In genomic region chr12:9668141-9669018, GRCh38 we compare ENCODE assay signal across 13 cellular contexts. TPM values are rescaled to one million over a fixed set of nuclear protein-coding genes. Genes with fewer than 3 reads are reported as not detected.
DNase-seq lines count a peak whose midpoint lies in the region; ATAC-seq and TF ChIP-seq lines count a peak whose summit lies in the region.
"Had no signal": no experiment of that assay in that cellular context is flagged by ENCODE, and none has a peak within 500 bp of the region (broad histone marks: within the 10 kb centered on the region; RNA-seq: fewer than 3 reads in every experiment).

No MANE protein-coding gene starts in this region.

- no peaks in the 10 kb centered on the region for H4K20me1 ChIP-seq in mammary epithelial cell (ENCODE audit: insufficient read depth, low read length)

- dilution Hi-C loops in mammary epithelial cell (cut with HindIII; ENCODE audit: low sequenced_read_pairs), result no loop called here

- no peaks in the 10 kb centered on the region for H3K36me3 ChIP-seq in mammary epithelial cell (ENCODE audit: insufficient read depth, low read length)
- H3K36me3 ChIP-seq in uterus, result no peaks in the 10 kb centered on the region
- H3K36me3 ChIP-seq: neural progenitor cell had no signal

- H3K36me3 Mint-ChIP-seq in MCF 10A (ENCODE audit: insufficient read depth, unreplicated experiment), result peaks cover 5% of the 10 kb centered on the region
- peaks cover 64% of the 10 kb centered on the region for H3K36me3 Mint-ChIP-seq in activated B cell treated with CpG ODN at 0.5 μM for 24 hours (ENCODE audit: low read depth)

- H3K27me3 Mint-ChIP-seq in MCF 10A (ENCODE audit: insufficient read depth, unreplicated experiment), result no peaks in the 10 kb centered on the region
- H3K27me3 Mint-ChIP-seq in activated B cell treated with CpG ODN at 0.5 μM for 24 hours, result no peaks in the 10 kb centered on the region

- no peak overlapping the region for H3K9ac ChIP-seq in mammary epithelial cell (ENCODE audit: insufficient read depth, low read length)
- H3K9ac ChIP-seq: neural progenitor cell had no signal

- intact Hi-C loops in MCF 10A (cut with micrococcal nuclease), result no loop called here
- intact Hi-C loops in mammary epithelial cell (cut with micrococcal nuclease), result no loop called here
- intact Hi-C loops in activated B cell treated with CpG ODN at 0.5 μM for 24 hours (cut with micrococcal nuclease), result loop anchor here (1.0 kb wide), 4 partner anchors 20 to 73 kb away; partner anchors contain the start of gene CLECL1
- intact Hi-C loops in uterus (cut with DNase I; ENCODE audit: low total_unique reads), result no loop called here

- H3K4me2 ChIP-seq in mammary epithelial cell (ENCODE audit: insufficient read depth, low read depth, low read length), result no peak overlapping the region
- H3K4me2 ChIP-seq: neural progenitor cell had no signal

- no peak overlapping the region for H2AFZ ChIP-seq in mammary epithelial cell (ENCODE audit: low read depth, low read length)
- H2AFZ ChIP-seq: neural progenitor cell had no signal

- ATAC-seq in activated B cell treated with CpG ODN at 0.5 μM for 24 hours (ENCODE audit: low read depth) (no peak), GM18502 (IDR thresholded peaks at IDR 0.05; ENCODE audit: poor library complexity, unreplicated experiment) (no peak), HG02885 (IDR thresholded peaks at IDR 0.05; ENCODE audit: poor library complexity, unreplicated experiment) (no peak)

- H3K9me3 Mint-ChIP-seq in MCF 10A (ENCODE audit: unreplicated experiment), result no peaks in the 10 kb centered on the region
- H3K9me3 Mint-ChIP-seq in activated B cell treated with CpG ODN at 0.5 μM for 24 hours, result no peaks in the 10 kb centered on the region
- H3K9me3 Mint-ChIP-seq: neural progenitor cell had no signal

- H3K4me1 ChIP-seq in mammary epithelial cell (ENCODE audit: insufficient read depth, low read length) (peaks cover 7% of the 10 kb centered on the region), uterus (peaks cover 0 to 4% of the 10 kb centered on the region in 2 donors)
- H3K4me1 ChIP-seq: neural progenitor cell had no signal

- TF ChIP-seq CTCF in MCF 10A (IDR thresholded peaks at IDR 0.05; ENCODE audit: unreplicated experiment), result no peak
- no peak for TF ChIP-seq CTCF in mammary epithelial cell (conservative IDR thresholded peaks at IDR 0.05 in 1 of 2, IDR thresholded peaks at IDR 0.05 in 1 of 2; ENCODE audit: extremely low read depth in 1 of 2, insufficient read depth in 1 of 2, low read depth in 1 of 2, low read length in 2 of 2)
- TF ChIP-seq CTCF in activated B cell treated with CpG ODN at 0.5 μM for 24 hours (IDR thresholded peaks at IDR 0.05), result no peak
- no peak for TF ChIP-seq CTCF in fibroblast of mammary gland (conservative IDR thresholded peaks at IDR 0.05; ENCODE audit: control insufficient read depth, insufficient read depth, low read depth, low read length)
- TF ChIP-seq CTCF in uterus (IDR thresholded peaks at IDR 0.05), result no peak

- CTCF ChIA-PET in MCF 10A (lab: Yijun Ruan, JAX), result interaction anchor here (1.7 kb wide), 1 partner anchor 39 kb away, joined by 7 read pairs; no protein-coding TSS in a partner anchor
- CTCF ChIA-PET in mammary epithelial cell (lab: Charles Lee; ENCODE audit: low non-redundant PET), result no interaction called here
- CTCF ChIA-PET in activated B cell treated with CpG ODN at 0.5 μM for 24 hours (lab: Charles Lee), result interaction anchor here (1.0 to 3.3 kb wide), 8 partner anchors 7 to 82 kb away, joined by 3 to 18 read pairs (median 5); no protein-coding TSS in a partner anchor

- H3K4me1 Mint-ChIP-seq in MCF 10A (ENCODE audit: insufficient read depth, unreplicated experiment) (peaks cover 24% of the 10 kb centered on the region), activated B cell treated with CpG ODN at 0.5 μM for 24 hours (peaks cover 76% of the 10 kb centered on the region)
- H3K4me1 Mint-ChIP-seq: neural progenitor cell had no signal

- H3K27ac ChIP-seq in mammary epithelial cell (ENCODE audit: insufficient read depth, low read depth, low read length) (no peak overlapping the region), uterus (peak overlapping the region; percentile 50 to 59)
- H3K27ac ChIP-seq: neural progenitor cell, upper lobe of left lung had no signal

- no peaks in the 10 kb centered on the region for H3K79me2 ChIP-seq in mammary epithelial cell (ENCODE audit: insufficient read depth, low read length)

- POLR2A ChIA-PET in MCF 10A (lab: Yijun Ruan, JAX) (interaction anchor here (1.0 kb wide), 1 partner anchor 17 kb away, joined by 3 read pairs; no protein-coding TSS in a partner anchor), activated B cell treated with CpG ODN at 0.5 μM for 24 hours (lab: Charles Lee) (interaction anchor here (0.5 to 8.6 kb wide), 23 partner anchors 13 to 224 kb away, joined by 3 to 833 read pairs (median 15); partner anchors contain the start of genes CD69, CLEC2B and CLECL1)

- H3K27me3 ChIP-seq in mammary epithelial cell (ENCODE audit: insufficient read depth, low read length), result no peaks in the 10 kb centered on the region
- no peaks in the 10 kb centered on the region for H3K27me3 ChIP-seq in uterus
- H3K27me3 ChIP-seq: neural progenitor cell, upper lobe of left lung had no signal

- 77% methylated on average over 4 of the region's 4 CpGs for WGBS in mammary epithelial cell (ENCODE audit: low coverage, missing lambda C conversion rate)

- in situ Hi-C loops in mammary epithelial cell (cut with MboI; ENCODE audit: low sequenced_read_pairs in 2 of 2), result no loop called here

- BruUV-seq in MCF 10A (replicated peaks; lab: Mats Ljungman, UMichigan), result no TSS peak
- no TSS peak for BruUV-seq in mammary epithelial cell (replicated peaks; lab: Mats Ljungman, UMichigan)

- DNase-seq in MCF 10A (ENCODE audit: unreplicated experiment), result peak; percentile 28
- DNase-seq in mammary epithelial cell, result no peak
- no peak for DNase-seq in activated B cell treated with CpG ODN at 0.5 μM for 24 hours
- peak; percentile 40 for DNase-seq in fibroblast of mammary gland (ENCODE audit: low read depth)
- DNase-seq in uterus, result peak in 1 of 2 donors; percentile 32
- no peak for DNase-seq in HuH-7 (ENCODE audit: low spot score)
- DNase-seq: activated gamma-delta T cell treated with Interleukin-2 at 50 U/mL for 16 hours; stimulated activated CD4-positive, alpha-beta T cell treated with anti-CD3 and anti-CD28 coated beads, Interleukin-4, amount 100 ng/mL, for 4 hours; T-helper 9 cell; upper lobe of left lung had no signal

- H3K4me3 ChIP-seq in mammary epithelial cell (replicated peaks in 1 of 3; ENCODE audit: insufficient read depth in 1 of 3, low read depth in 2 of 3, low read length in 3 of 3) (no peak overlapping the region), fibroblast of mammary gland (ENCODE audit: control insufficient read depth, low read depth, low read length) (no peak overlapping the region), uterus (no peak overlapping the region)
- H3K4me3 ChIP-seq: neural progenitor cell, upper lobe of left lung had no signal

- H3K9me3 ChIP-seq in mammary epithelial cell (replicated peaks; ENCODE audit: insufficient read depth, low read length), result no peaks in the 10 kb centered on the region
- no peaks in the 10 kb centered on the region for H3K9me3 ChIP-seq in uterus
- H3K9me3 ChIP-seq: upper lobe of left lung had no signal

- H3K27ac Mint-ChIP-seq in MCF 10A (ENCODE audit: low read depth, unreplicated experiment) (peak overlapping the region; percentile 66), activated B cell treated with CpG ODN at 0.5 μM for 24 hours (peak overlapping the region; percentile 96)
- H3K27ac Mint-ChIP-seq: neural progenitor cell had no signal

- TF ChIP-seq POLR2A in uterus (IDR thresholded peaks at IDR 0.05), result no peak

- H3K4me3 Mint-ChIP-seq in MCF 10A (ENCODE audit: unreplicated experiment), result no peak overlapping the region
- H3K4me3 Mint-ChIP-seq in activated B cell treated with CpG ODN at 0.5 μM for 24 hours, result peak overlapping the region; percentile 95
- H3K4me3 Mint-ChIP-seq: neural progenitor cell had no signal

RNA-seq across cellular contexts. Expression of gene CLEC2D, which starts 1.1 kb away (rescaled TPM):
- 5.1 and 6.7 TPM in 2 replicates for total RNA-seq in MCF 10A (2022)
- 1 to 10 TPM; 3.8 to 4.6 TPM for total RNA-seq in mammary epithelial cell
- polyA plus RNA-seq in mammary epithelial cell, result 0.57 TPM
- 0.21 TPM for polyA minus RNA-seq in mammary epithelial cell
- 437 and 492 TPM in 2 replicates for total RNA-seq in activated B cell treated with CpG ODN at 0.5 μM for 24 hours
- 10 to 100 TPM in 2 of 4 donors, 1 to 10 TPM in 2; 6.8 to 22.8 (median 13.9) TPM for total RNA-seq in uterus

Comparison
In these comparisons a context has a peak if more than half of its experiments do, and no peak if none do; other contexts are left out.
1. DNase-seq: peak in MCF 10A (single experiment) and fibroblast of mammary gland (single experiment); none in mammary epithelial cell (single experiment), activated B cell treated with CpG ODN at 0.5 μM for 24 hours (single experiment) and HuH-7 (single experiment).
2. RNA of gene CLEC2D, which starts 1.1 kb away (total RNA-seq): 437 to 492 TPM in activated B cell treated with CpG ODN at 0.5 μM for 24 hours; 6.8 to 22.8 TPM in uterus, 5.1 to 6.7 TPM in MCF 10A and 3.8 to 4.6 TPM in mammary epithelial cell; every median in the first group is over 10 times any median in the second.